Comparison of ENCODE assay signal across 28 cellular contexts in the genomic region with DNA sequence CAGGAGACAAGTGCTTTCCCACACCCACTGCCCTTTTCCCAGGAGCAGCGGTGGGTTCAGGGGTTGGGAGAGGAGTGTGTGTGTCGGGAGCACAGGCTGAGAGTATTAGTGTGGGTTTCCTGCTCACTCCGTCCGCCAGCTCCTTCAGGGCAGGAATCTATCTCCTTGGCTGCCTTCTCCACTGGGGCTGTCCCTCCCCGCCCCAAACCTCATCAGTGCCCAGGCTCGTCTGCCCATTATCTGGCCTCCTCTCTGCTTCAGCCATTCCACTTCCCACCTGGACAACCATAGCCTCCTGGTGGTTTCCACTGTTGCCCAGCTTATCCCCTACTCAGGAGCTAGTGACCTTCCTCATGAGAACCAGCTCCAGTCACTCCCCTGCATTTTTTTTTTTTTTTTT.
"Had no signal": no experiment of that assay in that cellular context is flagged by ENCODE, and none has a peak within 500 bp of the region (broad histone marks: within the 10 kb centered on the region; RNA-seq: fewer than 3 reads in every experiment).

No MANE protein-coding gene starts in this region.

- H3K27me3 ChIP-seq: adrenal gland, ascending aorta, breast epithelium, left lung, ovary, right atrium auricular region, spleen, thyroid gland, upper lobe of right lung had no signal

- H3K4me3 Mint-ChIP-seq: activated B cell treated with CpG ODN at 0.5 μM for 24 hours; activated CD4-positive, alpha-beta memory T cell treated with anti-CD3 and anti-CD28 coated beads for 36 hours; activated CD8-positive, alpha-beta memory T cell treated with anti-CD3 and anti-CD28 coated beads, Interleukin-2, amount 10 ng/mL, durations not matched to agents 7 days and 5 days; activated naive CD4-positive, alpha-beta T cell treated with anti-CD3 and anti-CD28 coated beads, Interleukin-2, amount 50 U/mL, for 24 hours; dendritic cell treated with granulocyte-macrophage colony-stimulating factor and Interleukin-4, amounts not matched to agents 40 ng/mL and 50 ng/mL, for 4 days; immature natural killer cell; naive thymus-derived CD4-positive, alpha-beta T cell; stimulated activated naive CD8-positive, alpha-beta T cell treated with anti-CD3 and anti-CD28 coated beads, Interleukin-15, Interleukin-2, amounts not matched to agents 100 ng/mL and 50 ng/mL, for 24 hours; T-cell had no signal

- H3K4me3 ChIP-seq: adrenal gland, ascending aorta, breast epithelium, left lung, lung, ovary, psoas muscle, right atrium auricular region, spleen, thyroid gland, upper lobe of right lung had no signal

- H3K9me3 Mint-ChIP-seq: activated B cell treated with CpG ODN at 0.5 μM for 24 hours; activated CD4-positive, alpha-beta memory T cell treated with anti-CD3 and anti-CD28 coated beads for 36 hours; activated naive CD4-positive, alpha-beta T cell treated with anti-CD3 and anti-CD28 coated beads, Interleukin-2, amount 50 U/mL, for 24 hours; dendritic cell treated with granulocyte-macrophage colony-stimulating factor and Interleukin-4, amounts not matched to agents 40 ng/mL and 50 ng/mL, for 4 days; immature natural killer cell; naive thymus-derived CD4-positive, alpha-beta T cell; stimulated activated naive CD8-positive, alpha-beta T cell treated with anti-CD3 and anti-CD28 coated beads, Interleukin-15, Interleukin-2, amounts not matched to agents 100 ng/mL and 50 ng/mL, for 24 hours; T-cell had no signal

- H3K27me3 Mint-ChIP-seq: activated B cell treated with CpG ODN at 0.5 μM for 24 hours; activated CD4-positive, alpha-beta memory T cell treated with anti-CD3 and anti-CD28 coated beads for 36 hours; activated CD8-positive, alpha-beta memory T cell treated with anti-CD3 and anti-CD28 coated beads, Interleukin-2, amount 10 ng/mL, durations not matched to agents 7 days and 5 days; activated naive CD4-positive, alpha-beta T cell treated with anti-CD3 and anti-CD28 coated beads, Interleukin-2, amount 50 U/mL, for 24 hours; dendritic cell treated with granulocyte-macrophage colony-stimulating factor and Interleukin-4, amounts not matched to agents 40 ng/mL and 50 ng/mL, for 4 days; naive thymus-derived CD4-positive, alpha-beta T cell; stimulated activated naive CD8-positive, alpha-beta T cell treated with anti-CD3 and anti-CD28 coated beads, Interleukin-15, Interleukin-2, amounts not matched to agents 100 ng/mL and 50 ng/mL, for 24 hours; T-cell had no signal

- ATAC-seq: activated CD8-positive, alpha-beta memory T cell treated with anti-CD3 and anti-CD28 coated beads, Interleukin-2, amount 10 ng/mL, durations not matched to agents 7 days and 5 days; left lung; naive thymus-derived CD4-positive, alpha-beta T cell; psoas muscle; T-cell; upper lobe of right lung had no signal

- H3K27ac ChIP-seq: adrenal gland, ascending aorta, breast epithelium, left lung, ovary, psoas muscle, right atrium auricular region, spleen, thyroid gland, upper lobe of right lung had no signal

- H3K4me1 Mint-ChIP-seq: activated B cell treated with CpG ODN at 0.5 μM for 24 hours; activated CD8-positive, alpha-beta memory T cell treated with anti-CD3 and anti-CD28 coated beads, Interleukin-2, amount 10 ng/mL, durations not matched to agents 7 days and 5 days; activated naive CD4-positive, alpha-beta T cell treated with anti-CD3 and anti-CD28 coated beads, Interleukin-2, amount 50 U/mL, for 24 hours; immature natural killer cell; T-cell had no signal

- H3K36me3 ChIP-seq: ovary had no signal

- H3K4me1 ChIP-seq: adrenal gland, ascending aorta, breast epithelium, left lung, psoas muscle, spleen, upper lobe of right lung had no signal

- H3K9me3 ChIP-seq: adrenal gland, ascending aorta, breast epithelium, left lung, ovary, psoas muscle, right atrium auricular region, spleen, thyroid gland, upper lobe of right lung had no signal

- DNase-seq: activated B cell treated with CpG ODN at 0.5 μM for 24 hours; activated CD4-positive, alpha-beta memory T cell treated with anti-CD3 and anti-CD28 coated beads for 36 hours; activated CD4-positive, alpha-beta T cell treated with anti-CD3 and anti-CD28 coated beads for 48 hours; activated CD8-positive, alpha-beta memory T cell treated with anti-CD3 and anti-CD28 coated beads, Interleukin-2, amount 10 ng/mL, durations not matched to agents 7 days and 5 days; activated gamma-delta T cell; activated T-cell treated with anti-CD3 and anti-CD28 coated beads for 4 hours; adrenal gland; effector CD4-positive, alpha-beta T cell; foreskin melanocyte; immature natural killer cell; kidney glomerular epithelial cell; left lung; naive thymus-derived CD4-positive, alpha-beta T cell; ovary; psoas muscle; spleen; stimulated activated CD4-positive, alpha-beta T cell treated with anti-CD3 and anti-CD28 coated beads, Interleukin-4, amount 100 ng/mL, for 4 hours; substantia nigra; T-cell; thyroid gland; upper lobe of right lung had no signal

- H3K27ac Mint-ChIP-seq: activated B cell treated with CpG ODN at 0.5 μM for 24 hours; activated CD4-positive, alpha-beta memory T cell treated with anti-CD3 and anti-CD28 coated beads for 36 hours; activated CD8-positive, alpha-beta memory T cell treated with anti-CD3 and anti-CD28 coated beads, Interleukin-2, amount 10 ng/mL, durations not matched to agents 7 days and 5 days; activated naive CD4-positive, alpha-beta T cell treated with anti-CD3 and anti-CD28 coated beads, Interleukin-2, amount 50 U/mL, for 24 hours; dendritic cell treated with granulocyte-macrophage colony-stimulating factor and Interleukin-4, amounts not matched to agents 40 ng/mL and 50 ng/mL, for 4 days; stimulated activated naive CD8-positive, alpha-beta T cell treated with anti-CD3 and anti-CD28 coated beads, Interleukin-15, Interleukin-2, amounts not matched to agents 100 ng/mL and 50 ng/mL, for 24 hours; T-cell had no signal
